In the genomic region with DNA sequence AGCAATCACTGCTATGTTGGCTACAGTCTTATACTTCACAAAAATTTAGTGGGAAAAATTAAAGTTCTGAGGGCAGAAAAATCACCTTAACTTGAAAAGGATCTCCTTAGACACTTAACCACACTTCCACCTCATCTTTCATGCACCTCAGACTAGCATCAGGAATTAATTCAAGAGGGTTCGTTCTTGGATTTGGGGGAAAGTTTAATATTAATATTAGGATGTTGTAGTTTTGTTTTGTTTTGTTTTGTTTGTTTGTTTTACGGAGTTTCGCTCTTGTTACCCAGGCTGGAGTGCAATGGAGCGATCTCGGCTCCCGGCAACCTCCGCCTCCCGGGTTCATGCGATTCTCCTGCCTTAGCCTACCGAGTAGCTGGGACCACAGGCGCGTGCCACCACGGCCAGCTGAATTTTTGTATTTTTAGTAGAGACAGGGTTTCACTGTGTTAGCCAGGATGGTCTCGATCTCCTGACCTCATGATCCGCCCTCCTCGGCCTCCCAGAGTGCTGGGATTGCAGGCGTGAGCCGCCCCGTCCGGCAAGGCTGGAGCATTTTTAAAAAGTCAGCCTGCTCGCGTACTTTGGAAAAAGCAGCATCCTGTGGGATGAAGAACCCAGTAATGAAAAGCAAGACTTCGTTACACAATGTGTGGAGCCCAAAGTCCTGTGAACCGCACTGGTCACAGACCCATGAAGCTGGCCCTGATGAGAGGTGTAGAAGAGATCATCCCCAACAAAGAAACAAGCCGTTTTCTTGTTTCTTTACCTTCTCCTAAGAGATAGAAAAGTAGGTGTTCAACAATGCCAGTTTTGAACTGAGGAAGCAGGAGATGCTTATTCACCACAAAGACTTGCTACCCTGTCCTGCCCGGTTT, we compare ENCODE assay signal across 1 cellular context.
TF ChIP-seq lines count a peak whose summit lies in the region.

No MANE protein-coding gene starts in this region.

TF ChIP-seq in K562, 482 proteins besides CTCF, POLR2A, EP300 and RAD21 (continued from another document and continues in another):
- peak; percentile 41 for TF ChIP-seq ASH1L (IDR thresholded peaks at IDR 0.05; ENCODE audit: borderline replicate concordance, low read depth, partially characterized antibody)
- no peak for TF ChIP-seq EWSR1 (IDR thresholded peaks at IDR 0.05; ENCODE audit: borderline replicate concordance, low read depth, partially characterized antibody)
- TF ChIP-seq, protein P1, sequence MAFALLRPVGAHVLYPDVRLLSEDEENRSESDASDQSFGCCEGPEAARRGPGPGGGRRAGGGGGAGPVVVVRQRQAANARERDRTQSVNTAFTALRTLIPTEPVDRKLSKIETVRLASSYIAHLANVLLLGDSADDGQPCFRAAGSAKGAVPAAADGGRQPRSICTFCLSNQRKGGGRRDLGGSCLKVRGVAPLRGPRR (CRISPR knock-in tag; IDR thresholded peaks at IDR 0.05), result no peak
- TF ChIP-seq, protein P2, sequence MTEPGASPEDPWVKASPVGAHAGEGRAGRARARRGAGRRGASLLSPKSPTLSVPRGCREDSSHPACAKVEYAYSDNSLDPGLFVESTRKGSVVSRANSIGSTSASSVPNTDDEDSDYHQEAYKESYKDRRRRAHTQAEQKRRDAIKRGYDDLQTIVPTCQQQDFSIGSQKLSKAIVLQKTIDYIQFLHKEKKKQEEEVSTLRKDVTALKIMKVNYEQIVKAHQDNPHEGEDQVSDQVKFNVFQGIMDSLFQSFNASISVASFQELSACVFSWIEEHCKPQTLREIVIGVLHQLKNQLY (CRISPR knock-in tag; conservative IDR thresholded peaks at IDR 0.05), result peak in 1 of 2 experiments; percentile 87; a peak in 3 of 4 replicates
- no peak for TF ChIP-seq MCM2 (IDR thresholded peaks at IDR 0.05; ENCODE audit: low read depth)
- TF ChIP-seq EZH2 (IDR thresholded peaks at IDR 0.05; ENCODE audit: borderline replicate concordance, low read depth, low read length), result no peak
- TF ChIP-seq NR2F6 (CRISPR knock-in tag; IDR thresholded peaks at IDR 0.05), result no peak
- no peak for TF ChIP-seq POU5F1 (IDR thresholded peaks at IDR 0.05; ENCODE audit: borderline replicate concordance, low read depth, low read length, partially characterized antibody)
- TF ChIP-seq ZNF146 (CRISPR knock-in tag; IDR thresholded peaks at IDR 0.05; ENCODE audit: unreplicated experiment), result no peak
- no peak for TF ChIP-seq ZNF239 (CRISPR knock-in tag; IDR thresholded peaks at IDR 0.05)
- TF ChIP-seq MCM5 (IDR thresholded peaks at IDR 0.05; ENCODE audit: low read depth), result no peak
- TF ChIP-seq, protein P3, sequence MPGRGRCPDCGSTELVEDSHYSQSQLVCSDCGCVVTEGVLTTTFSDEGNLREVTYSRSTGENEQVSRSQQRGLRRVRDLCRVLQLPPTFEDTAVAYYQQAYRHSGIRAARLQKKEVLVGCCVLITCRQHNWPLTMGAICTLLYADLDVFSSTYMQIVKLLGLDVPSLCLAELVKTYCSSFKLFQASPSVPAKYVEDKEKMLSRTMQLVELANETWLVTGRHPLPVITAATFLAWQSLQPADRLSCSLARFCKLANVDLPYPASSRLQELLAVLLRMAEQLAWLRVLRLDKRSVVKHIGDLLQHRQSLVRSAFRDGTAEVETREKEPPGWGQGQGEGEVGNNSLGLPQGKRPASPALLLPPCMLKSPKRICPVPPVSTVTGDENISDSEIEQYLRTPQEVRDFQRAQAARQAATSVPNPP (IDR thresholded peaks at IDR 0.05; ENCODE audit: borderline replicate concordance, insufficient read depth, insufficient read length), result no peak
- TF ChIP-seq HLTF (IDR thresholded peaks at IDR 0.05), result 0 out of 2 replicates have a peak, but pooled peaks have one; percentile 58
- peak; percentile 44; the same call in 1 of the 2 replicates for TF ChIP-seq MXI1 (IDR thresholded peaks at IDR 0.05; ENCODE audit: low read depth, low read length)
- peak; percentile 89; the same call in 1 of the 2 replicates for TF ChIP-seq SREBF2 (CRISPR knock-in tag; IDR thresholded peaks at IDR 0.05)
- peak; percentile 14; the same call in 1 of the 2 replicates for TF ChIP-seq SOX6 (IDR thresholded peaks at IDR 0.05)
- TF ChIP-seq CEBPG (CRISPR knock-in tag; IDR thresholded peaks at IDR 0.05), result no peak
- no peak for TF ChIP-seq CEBPG (tag; conservative IDR thresholded peaks at IDR 0.05 in 1 of 2, IDR thresholded peaks at IDR 0.05 in 1 of 2)
- TF ChIP-seq MAFF (IDR thresholded peaks at IDR 0.05; ENCODE audit: low read length), result peak; percentile 17; the same call in 1 of the 2 replicates
- TF ChIP-seq ZNF12 (CRISPR knock-in tag; IDR thresholded peaks at IDR 0.05), result no peak
- TF ChIP-seq, protein P4, sequence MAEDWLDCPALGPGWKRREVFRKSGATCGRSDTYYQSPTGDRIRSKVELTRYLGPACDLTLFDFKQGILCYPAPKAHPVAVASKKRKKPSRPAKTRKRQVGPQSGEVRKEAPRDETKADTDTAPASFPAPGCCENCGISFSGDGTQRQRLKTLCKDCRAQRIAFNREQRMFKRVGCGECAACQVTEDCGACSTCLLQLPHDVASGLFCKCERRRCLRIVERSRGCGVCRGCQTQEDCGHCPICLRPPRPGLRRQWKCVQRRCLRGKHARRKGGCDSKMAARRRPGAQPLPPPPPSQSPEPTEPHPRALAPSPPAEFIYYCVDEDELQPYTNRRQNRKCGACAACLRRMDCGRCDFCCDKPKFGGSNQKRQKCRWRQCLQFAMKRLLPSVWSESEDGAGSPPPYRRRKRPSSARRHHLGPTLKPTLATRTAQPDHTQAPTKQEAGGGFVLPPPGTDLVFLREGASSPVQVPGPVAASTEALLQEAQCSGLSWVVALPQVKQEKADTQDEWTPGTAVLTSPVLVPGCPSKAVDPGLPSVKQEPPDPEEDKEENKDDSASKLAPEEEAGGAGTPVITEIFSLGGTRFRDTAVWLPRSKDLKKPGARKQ (CRISPR knock-in tag; IDR thresholded peaks at IDR 0.05), result no peak
- TF ChIP-seq TAF9B (IDR thresholded peaks at IDR 0.05; ENCODE audit: partially characterized antibody), result peak; percentile 76
- no peak for TF ChIP-seq BRCA1 (IDR thresholded peaks at IDR 0.05)
- no peak for TF ChIP-seq BRCA1 (CRISPR knock-in tag; IDR thresholded peaks at IDR 0.05)
- TF ChIP-seq ZNF707 (CRISPR knock-in tag; conservative IDR thresholded peaks at IDR 0.05), result no peak
- peak; percentile 36; the same call in 1 of the 2 replicates for TF ChIP-seq BCOR (IDR thresholded peaks at IDR 0.05)
- TF ChIP-seq, protein P5, sequence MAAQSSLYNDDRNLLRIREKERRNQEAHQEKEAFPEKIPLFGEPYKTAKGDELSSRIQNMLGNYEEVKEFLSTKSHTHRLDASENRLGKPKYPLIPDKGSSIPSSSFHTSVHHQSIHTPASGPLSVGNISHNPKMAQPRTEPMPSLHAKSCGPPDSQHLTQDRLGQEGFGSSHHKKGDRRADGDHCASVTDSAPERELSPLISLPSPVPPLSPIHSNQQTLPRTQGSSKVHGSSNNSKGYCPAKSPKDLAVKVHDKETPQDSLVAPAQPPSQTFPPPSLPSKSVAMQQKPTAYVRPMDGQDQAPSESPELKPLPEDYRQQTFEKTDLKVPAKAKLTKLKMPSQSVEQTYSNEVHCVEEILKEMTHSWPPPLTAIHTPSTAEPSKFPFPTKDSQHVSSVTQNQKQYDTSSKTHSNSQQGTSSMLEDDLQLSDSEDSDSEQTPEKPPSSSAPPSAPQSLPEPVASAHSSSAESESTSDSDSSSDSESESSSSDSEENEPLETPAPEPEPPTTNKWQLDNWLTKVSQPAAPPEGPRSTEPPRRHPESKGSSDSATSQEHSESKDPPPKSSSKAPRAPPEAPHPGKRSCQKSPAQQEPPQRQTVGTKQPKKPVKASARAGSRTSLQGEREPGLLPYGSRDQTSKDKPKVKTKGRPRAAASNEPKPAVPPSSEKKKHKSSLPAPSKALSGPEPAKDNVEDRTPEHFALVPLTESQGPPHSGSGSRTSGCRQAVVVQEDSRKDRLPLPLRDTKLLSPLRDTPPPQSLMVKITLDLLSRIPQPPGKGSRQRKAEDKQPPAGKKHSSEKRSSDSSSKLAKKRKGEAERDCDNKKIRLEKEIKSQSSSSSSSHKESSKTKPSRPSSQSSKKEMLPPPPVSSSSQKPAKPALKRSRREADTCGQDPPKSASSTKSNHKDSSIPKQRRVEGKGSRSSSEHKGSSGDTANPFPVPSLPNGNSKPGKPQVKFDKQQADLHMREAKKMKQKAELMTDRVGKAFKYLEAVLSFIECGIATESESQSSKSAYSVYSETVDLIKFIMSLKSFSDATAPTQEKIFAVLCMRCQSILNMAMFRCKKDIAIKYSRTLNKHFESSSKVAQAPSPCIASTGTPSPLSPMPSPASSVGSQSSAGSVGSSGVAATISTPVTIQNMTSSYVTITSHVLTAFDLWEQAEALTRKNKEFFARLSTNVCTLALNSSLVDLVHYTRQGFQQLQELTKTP (IDR thresholded peaks at IDR 0.05; ENCODE audit: low read depth in 1 of 2, partially characterized antibody in 2 of 2), result peak; percentile 41 to 58
- TF ChIP-seq, protein P6, sequence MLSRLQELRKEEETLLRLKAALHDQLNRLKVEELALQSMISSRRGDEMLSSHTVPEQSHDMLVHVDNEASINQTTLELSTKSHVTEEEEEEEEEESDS (CRISPR knock-in tag; IDR thresholded peaks at IDR 0.05), result peak; percentile 78
- peak; percentile 99 for TF ChIP-seq CBX1 (IDR thresholded peaks at IDR 0.05; ENCODE audit: low read depth)
- no peak for TF ChIP-seq KAT8 (IDR thresholded peaks at IDR 0.05; ENCODE audit: low read depth)
- no peak for TF ChIP-seq LEF1 (IDR thresholded peaks at IDR 0.05)
- no peak for TF ChIP-seq NR1H2 (CRISPR knock-in tag; IDR thresholded peaks at IDR 0.05)
- no peak for TF ChIP-seq JUNB (CRISPR knock-in tag; conservative IDR thresholded peaks at IDR 0.05)
- no peak for TF ChIP-seq NELFE (IDR thresholded peaks at IDR 0.05; ENCODE audit: insufficient read depth, insufficient read length)
- TF ChIP-seq, protein P7, sequence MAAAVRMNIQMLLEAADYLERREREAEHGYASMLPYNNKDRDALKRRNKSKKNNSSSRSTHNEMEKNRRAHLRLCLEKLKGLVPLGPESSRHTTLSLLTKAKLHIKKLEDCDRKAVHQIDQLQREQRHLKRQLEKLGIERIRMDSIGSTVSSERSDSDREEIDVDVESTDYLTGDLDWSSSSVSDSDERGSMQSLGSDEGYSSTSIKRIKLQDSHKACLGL (CRISPR knock-in tag; IDR thresholded peaks at IDR 0.05; ENCODE audit: borderline replicate concordance, poor library complexity, severe bottlenecking), result no peak
- TF ChIP-seq PHTF2 (CRISPR knock-in tag; IDR thresholded peaks at IDR 0.05), result no peak
- no peak for TF ChIP-seq ZNF143 (CRISPR knock-in tag; IDR thresholded peaks at IDR 0.05)
- no peak for TF ChIP-seq TEAD2 (tag; IDR thresholded peaks at IDR 0.05)
- no peak for TF ChIP-seq ELF2 (CRISPR knock-in tag; IDR thresholded peaks at IDR 0.05)
- TF ChIP-seq, protein P8, sequence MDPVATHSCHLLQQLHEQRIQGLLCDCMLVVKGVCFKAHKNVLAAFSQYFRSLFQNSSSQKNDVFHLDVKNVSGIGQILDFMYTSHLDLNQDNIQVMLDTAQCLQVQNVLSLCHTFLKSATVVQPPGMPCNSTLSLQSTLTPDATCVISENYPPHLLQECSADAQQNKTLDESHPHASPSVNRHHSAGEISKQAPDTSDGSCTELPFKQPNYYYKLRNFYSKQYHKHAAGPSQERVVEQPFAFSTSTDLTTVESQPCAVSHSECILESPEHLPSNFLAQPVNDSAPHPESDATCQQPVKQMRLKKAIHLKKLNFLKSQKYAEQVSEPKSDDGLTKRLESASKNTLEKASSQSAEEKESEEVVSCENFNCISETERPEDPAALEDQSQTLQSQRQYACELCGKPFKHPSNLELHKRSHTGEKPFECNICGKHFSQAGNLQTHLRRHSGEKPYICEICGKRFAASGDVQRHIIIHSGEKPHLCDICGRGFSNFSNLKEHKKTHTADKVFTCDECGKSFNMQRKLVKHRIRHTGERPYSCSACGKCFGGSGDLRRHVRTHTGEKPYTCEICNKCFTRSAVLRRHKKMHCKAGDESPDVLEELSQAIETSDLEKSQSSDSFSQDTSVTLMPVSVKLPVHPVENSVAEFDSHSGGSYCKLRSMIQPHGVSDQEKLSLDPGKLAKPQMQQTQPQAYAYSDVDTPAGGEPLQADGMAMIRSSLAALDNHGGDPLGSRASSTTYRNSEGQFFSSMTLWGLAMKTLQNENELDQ (CRISPR knock-in tag; IDR thresholded peaks at IDR 0.05; ENCODE audit: borderline replicate concordance), result no peak
- TF ChIP-seq ZBED1 (IDR thresholded peaks at IDR 0.05), result peak; percentile 94
- TF ChIP-seq RFX7 (CRISPR knock-in tag; IDR thresholded peaks at IDR 0.05), result peak; percentile 89
- 0 out of 2 replicates have a peak, but pooled peaks have one; percentile 51 for TF ChIP-seq HNRNPL (IDR thresholded peaks at IDR 0.05; ENCODE audit: low read depth, low read length)
- TF ChIP-seq, protein P9, sequence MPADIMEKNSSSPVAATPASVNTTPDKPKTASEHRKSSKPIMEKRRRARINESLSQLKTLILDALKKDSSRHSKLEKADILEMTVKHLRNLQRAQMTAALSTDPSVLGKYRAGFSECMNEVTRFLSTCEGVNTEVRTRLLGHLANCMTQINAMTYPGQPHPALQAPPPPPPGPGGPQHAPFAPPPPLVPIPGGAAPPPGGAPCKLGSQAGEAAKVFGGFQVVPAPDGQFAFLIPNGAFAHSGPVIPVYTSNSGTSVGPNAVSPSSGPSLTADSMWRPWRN (IDR thresholded peaks at IDR 0.05; ENCODE audit: low read depth), result no peak; the same call in 1 of the 2 replicates
- no peak for TF ChIP-seq ZFX (CRISPR knock-in tag; IDR thresholded peaks at IDR 0.05)
- 0 out of 2 replicates have a peak, but pooled peaks have one; percentile 39 for TF ChIP-seq ZNF41 (CRISPR knock-in tag; conservative IDR thresholded peaks at IDR 0.05)
- no peak for TF ChIP-seq NRF1 (conservative IDR thresholded peaks at IDR 0.05 in 1 of 2, IDR thresholded peaks at IDR 0.05 in 1 of 2)
- TF ChIP-seq ESRRA (IDR thresholded peaks at IDR 0.05; ENCODE audit: borderline replicate concordance, low read depth), result no peak
- TF ChIP-seq SP1 (CRISPR knock-in tag; IDR thresholded peaks at IDR 0.05), result no peak
- TF ChIP-seq RBFOX2 (IDR thresholded peaks at IDR 0.05; ENCODE audit: low read depth, low read length), result peak; percentile 92
- TF ChIP-seq ZNF75A (CRISPR knock-in tag; IDR thresholded peaks at IDR 0.05), result no peak
- TF ChIP-seq GABPA (tag; conservative IDR thresholded peaks at IDR 0.05; ENCODE audit: low read depth), result no peak
- peak; percentile 44; the same call in 1 of the 2 replicates for TF ChIP-seq TEAD4 (IDR thresholded peaks at IDR 0.05; ENCODE audit: low read length)
- no peak for TF ChIP-seq TEAD4 (CRISPR knock-in tag; IDR thresholded peaks at IDR 0.05; ENCODE audit: borderline replicate concordance)
- no peak for TF ChIP-seq SMAD2 (IDR thresholded peaks at IDR 0.05; ENCODE audit: low read depth, low read length)
- TF ChIP-seq, protein P10, sequence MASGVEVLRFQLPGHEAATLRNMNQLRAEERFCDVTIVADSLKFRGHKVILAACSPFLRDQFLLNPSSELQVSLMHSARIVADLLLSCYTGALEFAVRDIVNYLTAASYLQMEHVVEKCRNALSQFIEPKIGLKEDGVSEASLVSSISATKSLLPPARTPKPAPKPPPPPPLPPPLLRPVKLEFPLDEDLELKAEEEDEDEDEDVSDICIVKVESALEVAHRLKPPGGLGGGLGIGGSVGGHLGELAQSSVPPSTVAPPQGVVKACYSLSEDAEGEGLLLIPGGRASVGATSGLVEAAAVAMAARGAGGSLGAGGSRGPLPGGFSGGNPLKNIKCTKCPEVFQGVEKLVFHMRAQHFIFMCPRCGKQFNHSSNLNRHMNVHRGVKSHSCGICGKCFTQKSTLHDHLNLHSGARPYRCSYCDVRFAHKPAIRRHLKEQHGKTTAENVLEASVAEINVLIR (CRISPR knock-in tag; IDR thresholded peaks at IDR 0.05), result no peak
- no peak for TF ChIP-seq TGIF2 (CRISPR knock-in tag; IDR thresholded peaks at IDR 0.05)
